8 cellular contexts compared by ENCODE assay signal in the genomic region with DNA sequence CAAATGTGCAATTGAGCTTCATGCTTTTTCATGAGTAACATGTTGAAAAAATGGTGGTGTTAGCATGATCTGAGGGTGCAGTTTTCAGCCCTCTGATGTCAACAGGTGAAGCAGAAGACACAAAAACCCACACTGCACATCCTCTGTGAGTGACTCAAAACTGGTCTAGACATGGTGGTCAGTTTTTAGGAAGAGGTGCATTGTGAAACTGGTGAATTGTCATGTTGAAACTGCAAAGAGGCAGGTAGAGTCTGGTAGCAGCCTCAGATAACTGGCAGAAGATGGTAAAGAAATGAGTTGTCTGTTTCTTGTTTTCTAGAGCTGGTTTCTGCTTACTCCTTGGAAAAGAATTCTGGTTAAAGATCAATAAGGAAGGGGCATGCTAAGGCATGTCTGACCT.
DNase-seq lines count a peak whose midpoint lies in the region; ATAC-seq and TF ChIP-seq lines count a peak whose summit lies in the region.

No MANE protein-coding gene starts in this region.

- no peak overlapping the region for H3K4me3 Mint-ChIP-seq in activated CD4-positive, alpha-beta T cell treated with anti-CD3 and anti-CD28 coated beads for 36 hours

- no peak overlapping the region for H3K9ac ChIP-seq in IMR-90 (ENCODE audit: low read depth, low read length)

- TF ChIP-seq POLR2A in IMR-90 (IDR thresholded peaks at IDR 0.05; ENCODE audit: low read depth, low read length), result no peak

- no peaks in the 10 kb centered on the region for H3K27me3 Mint-ChIP-seq in activated CD4-positive, alpha-beta T cell treated with anti-CD3 and anti-CD28 coated beads for 36 hours

- H3K36me3 Mint-ChIP-seq in activated CD4-positive, alpha-beta T cell treated with anti-CD3 and anti-CD28 coated beads for 36 hours (ENCODE audit: low read depth), result peaks cover 8% of the 10 kb centered on the region

- H3K18ac ChIP-seq in IMR-90 (ENCODE audit: low read depth, low read length), result peak overlapping the region; percentile 35; the same call in 1 of the 2 replicates

- H2BK15ac ChIP-seq in IMR-90 (ENCODE audit: low read depth, low read length), result no peak overlapping the region

- DNase-seq in activated CD4-positive, alpha-beta T cell treated with anti-CD3 and anti-CD28 coated beads for 36 hours, result peak; percentile 63
- no peak for DNase-seq in activated CD4-positive, alpha-beta T cell treated with anti-CD3 and anti-CD28 coated beads, Interleukin-2, amount 50 U/mL, for 1 hour
- no peak for DNase-seq in IMR-90
- DNase-seq in stimulated activated CD4-positive, alpha-beta T cell treated with anti-CD3 and anti-CD28 coated beads, Interleukin-2, amount 100 ng/mL, for 48 hours, result peak; percentile 7 to 9
- DNase-seq in DMS153 (lab: John Stamatoyannopoulos, UW), result no peak
- DNase-seq in NCI-H1436 (lab: John Stamatoyannopoulos, UW), result no peak
- DNase-seq in NCI-H510A treated with DMSO at 0.1 percent for 48 hours (lab: John Stamatoyannopoulos, UW), result no peak

- dilution Hi-C loops in IMR-90 (cut with HindIII; ENCODE audit: low sequenced_read_pairs, unreplicated experiment), result no loop called here

- no peaks in the 10 kb centered on the region; the same call in 1 of the 2 replicates for H3K27me3 ChIP-seq in IMR-90 (ENCODE audit: control insufficient read depth, insufficient read depth, low read length)

- no peak overlapping the region for H3K4me3 ChIP-seq in IMR-90 (ENCODE audit: insufficient read depth, low read depth, low read length)

- H3K4me2 ChIP-seq in IMR-90 (ENCODE audit: low read depth, low read length), result no peak overlapping the region

- no peak overlapping the region; the same call in 1 of the 2 replicates for H4K5ac ChIP-seq in IMR-90 (ENCODE audit: low read depth, low read length)

- no peaks in the 10 kb centered on the region for H3K4me1 ChIP-seq in IMR-90 (ENCODE audit: control insufficient read depth, insufficient read depth, low read length)

- no peak overlapping the region for H2BK120ac ChIP-seq in IMR-90 (ENCODE audit: low read depth, low read length)

- no peaks in the 10 kb centered on the region for H3K36me3 ChIP-seq in IMR-90 (ENCODE audit: control insufficient read depth, insufficient read depth, low read length)

- peaks cover 14% of the 10 kb centered on the region for H3K4me1 Mint-ChIP-seq in activated CD4-positive, alpha-beta T cell treated with anti-CD3 and anti-CD28 coated beads for 36 hours

- H2AK9ac ChIP-seq in IMR-90 (replicated peaks; ENCODE audit: low read depth, low read length, poor library complexity), result no peak overlapping the region

- H4K20me1 ChIP-seq in IMR-90 (ENCODE audit: insufficient read depth, low read length), result no peaks in the 10 kb centered on the region

- no peak overlapping the region for H2AFZ ChIP-seq in IMR-90 (replicated peaks; ENCODE audit: low read length, poor library complexity)

- H3K9me1 ChIP-seq in IMR-90 (ENCODE audit: insufficient read depth, low read length), result no peaks in the 10 kb centered on the region

- no peak overlapping the region for H2BK20ac ChIP-seq in IMR-90 (ENCODE audit: low read depth, low read length)

- H3K79me1 ChIP-seq in IMR-90 (ENCODE audit: low read depth in 1 of 2, low read length in 2 of 2), result no peaks in the 10 kb centered on the region

- H4K8ac ChIP-seq in IMR-90 (ENCODE audit: low read depth in 2 of 2, low read length in 2 of 2), result no peak overlapping the region

- in situ Hi-C loops in IMR-90 (cut with MboI; ENCODE audit: low sequenced_read_pairs), result no loop called here

- no peak overlapping the region for H3K56ac ChIP-seq in IMR-90 (ENCODE audit: extremely low read depth, insufficient read depth, low read length)

- TF ChIP-seq CTCF in IMR-90 (conservative IDR thresholded peaks at IDR 0.05; ENCODE audit: low read depth, low read length), result no peak

- peak overlapping the region; percentile 69 for H3K27ac Mint-ChIP-seq in activated CD4-positive, alpha-beta T cell treated with anti-CD3 and anti-CD28 coated beads for 36 hours

- H4K91ac ChIP-seq in IMR-90 (ENCODE audit: insufficient read depth, low read depth, low read length), result no peak overlapping the region

- POLR2A ChIA-PET in activated CD4-positive, alpha-beta T cell treated with anti-CD3 and anti-CD28 coated beads for 36 hours (lab: Charles Lee), result interaction anchor here (0.6 to 0.8 kb wide), 2 partner anchors 249 to 319 kb away, joined by 3 to 4 read pairs; a partner anchor contains a TSS
- POLR2A ChIA-PET in IMR-90 (lab: Charles Lee; ENCODE audit: unreplicated experiment), result no interaction called here

- ATAC-seq in activated CD4-positive, alpha-beta T cell treated with anti-CD3 and anti-CD28 coated beads for 36 hours, result peak; percentile 95
- peak; percentile 99 for ATAC-seq in HG02610 (IDR thresholded peaks at IDR 0.05; ENCODE audit: unreplicated experiment)
- no peak for ATAC-seq in IMR-90 (ENCODE audit: low read depth)

- no peaks in the 10 kb centered on the region; the same call in 1 of the 2 replicates for H3K9me3 ChIP-seq in IMR-90 (ENCODE audit: control insufficient read depth, insufficient read depth, low read length)

- no peak for TF ChIP-seq RAD21 in IMR-90 (IDR thresholded peaks at IDR 0.05; ENCODE audit: low read length)

- intact Hi-C loops in activated CD4-positive, alpha-beta T cell treated with anti-CD3 and anti-CD28 coated beads for 36 hours (cut with DNase I, micrococcal nuclease), result loop anchor here (1.0 to 10.0 kb wide), 8 partner anchors 68 to 1472 kb away; a partner anchor contains a TSS
- intact Hi-C loops in IMR-90 (cut with micrococcal nuclease), result no loop called here

- CTCF ChIA-PET in activated CD4-positive, alpha-beta T cell treated with anti-CD3 and anti-CD28 coated beads for 36 hours (lab: Charles Lee), result interaction anchor here (1.0 to 1.2 kb wide), 2 partner anchors 41 to 70 kb away, joined by 3 to 4 read pairs; no protein-coding TSS in a partner anchor
- CTCF ChIA-PET in IMR-90 (lab: Yijun Ruan, JAX), result interaction anchor here (1.1 kb wide), 1 partner anchor 40 kb away, joined by 4 read pairs; no protein-coding TSS in a partner anchor

- no peak overlapping the region for H3K4ac ChIP-seq in IMR-90 (ENCODE audit: low read depth, low read length)

- no peak overlapping the region for H3K27ac ChIP-seq in IMR-90 (ENCODE audit: insufficient read depth, low read length)

- H3K14ac ChIP-seq in IMR-90 (replicated peaks; ENCODE audit: low read depth, low read length), result no peak overlapping the region

- no peak overlapping the region for H2BK5ac ChIP-seq in IMR-90 (ENCODE audit: low read depth, low read length, poor library complexity, severe bottlenecking)

- no TSS peak for BruUV-seq in IMR-90 (replicated peaks; lab: Mats Ljungman, UMichigan)

- H2AK5ac ChIP-seq in IMR-90 (ENCODE audit: low read depth, low read length), result no peak overlapping the region

- peaks cover 4% of the 10 kb centered on the region for H3K9me3 Mint-ChIP-seq in activated CD4-positive, alpha-beta T cell treated with anti-CD3 and anti-CD28 coated beads for 36 hours (ENCODE audit: low read depth)

- no peak overlapping the region for H3K23ac ChIP-seq in IMR-90 (ENCODE audit: low read depth, low read length)

TF ChIP-seq in IMR-90, 13 proteins besides CTCF, POLR2A, EP300 and RAD21:
- TF ChIP-seq, protein P1, sequence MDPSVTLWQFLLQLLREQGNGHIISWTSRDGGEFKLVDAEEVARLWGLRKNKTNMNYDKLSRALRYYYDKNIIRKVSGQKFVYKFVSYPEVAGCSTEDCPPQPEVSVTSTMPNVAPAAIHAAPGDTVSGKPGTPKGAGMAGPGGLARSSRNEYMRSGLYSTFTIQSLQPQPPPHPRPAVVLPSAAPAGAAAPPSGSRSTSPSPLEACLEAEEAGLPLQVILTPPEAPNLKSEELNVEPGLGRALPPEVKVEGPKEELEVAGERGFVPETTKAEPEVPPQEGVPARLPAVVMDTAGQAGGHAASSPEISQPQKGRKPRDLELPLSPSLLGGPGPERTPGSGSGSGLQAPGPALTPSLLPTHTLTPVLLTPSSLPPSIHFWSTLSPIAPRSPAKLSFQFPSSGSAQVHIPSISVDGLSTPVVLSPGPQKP (IDR thresholded peaks at IDR 0.05; ENCODE audit: borderline replicate concordance, low read depth, low read length), result no peak
- TF ChIP-seq SMC3 (IDR thresholded peaks at IDR 0.05; ENCODE audit: low read depth, low read length), result no peak
- TF ChIP-seq CEBPB (IDR thresholded peaks at IDR 0.05; ENCODE audit: low read depth, low read length), result no peak
- TF ChIP-seq FOS (IDR thresholded peaks at IDR 0.05; ENCODE audit: low read depth, low read length), result no peak
- no peak for TF ChIP-seq RCOR1 (IDR thresholded peaks at IDR 0.05; ENCODE audit: insufficient replicate concordance, low read length)
- no peak for TF ChIP-seq BHLHE40 (IDR thresholded peaks at IDR 0.05; ENCODE audit: low read depth, low read length)
- no peak for TF ChIP-seq NFE2L2 (IDR thresholded peaks at IDR 0.05; ENCODE audit: low read depth, low read length)
- TF ChIP-seq CHD1 (IDR thresholded peaks at IDR 0.05; ENCODE audit: low read depth, low read length), result no peak
- no peak for TF ChIP-seq MAFK (IDR thresholded peaks at IDR 0.05; ENCODE audit: low read depth, low read length)
- TF ChIP-seq RFX5 (IDR thresholded peaks at IDR 0.05; ENCODE audit: low read depth, low read length), result no peak
- no peak for TF ChIP-seq MXI1 (IDR thresholded peaks at IDR 0.05; ENCODE audit: borderline replicate concordance, low read depth, low read length)
- TF ChIP-seq, protein P2, sequence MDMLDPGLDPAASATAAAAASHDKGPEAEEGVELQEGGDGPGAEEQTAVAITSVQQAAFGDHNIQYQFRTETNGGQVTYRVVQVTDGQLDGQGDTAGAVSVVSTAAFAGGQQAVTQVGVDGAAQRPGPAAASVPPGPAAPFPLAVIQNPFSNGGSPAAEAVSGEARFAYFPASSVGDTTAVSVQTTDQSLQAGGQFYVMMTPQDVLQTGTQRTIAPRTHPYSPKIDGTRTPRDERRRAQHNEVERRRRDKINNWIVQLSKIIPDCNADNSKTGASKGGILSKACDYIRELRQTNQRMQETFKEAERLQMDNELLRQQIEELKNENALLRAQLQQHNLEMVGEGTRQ (IDR thresholded peaks at IDR 0.05; ENCODE audit: low read depth, low read length), result no peak
- no peak for TF ChIP-seq MAZ (IDR thresholded peaks at IDR 0.05; ENCODE audit: borderline replicate concordance, low read depth, low read length)
TF ChIP-seq in IMR-90: peak in this region for 0.

Comparison
In these comparisons a context has a peak if more than half of its experiments do, and no peak if none do; other contexts are left out.
1. DNase-seq: peak in activated CD4-positive, alpha-beta T cell treated with anti-CD3 and anti-CD28 coated beads for 36 hours (single experiment) and stimulated activated CD4-positive, alpha-beta T cell treated with anti-CD3 and anti-CD28 coated beads, Interleukin-2, amount 100 ng/mL, for 48 hours (2 of 2); none in activated CD4-positive, alpha-beta T cell treated with anti-CD3 and anti-CD28 coated beads, Interleukin-2, amount 50 U/mL, for 1 hour (single experiment), IMR-90 (single experiment), DMS153 (single experiment), NCI-H1436 (single experiment) and NCI-H510A treated with DMSO at 0.1 percent for 48 hours (single experiment).